In the genomic region with DNA sequence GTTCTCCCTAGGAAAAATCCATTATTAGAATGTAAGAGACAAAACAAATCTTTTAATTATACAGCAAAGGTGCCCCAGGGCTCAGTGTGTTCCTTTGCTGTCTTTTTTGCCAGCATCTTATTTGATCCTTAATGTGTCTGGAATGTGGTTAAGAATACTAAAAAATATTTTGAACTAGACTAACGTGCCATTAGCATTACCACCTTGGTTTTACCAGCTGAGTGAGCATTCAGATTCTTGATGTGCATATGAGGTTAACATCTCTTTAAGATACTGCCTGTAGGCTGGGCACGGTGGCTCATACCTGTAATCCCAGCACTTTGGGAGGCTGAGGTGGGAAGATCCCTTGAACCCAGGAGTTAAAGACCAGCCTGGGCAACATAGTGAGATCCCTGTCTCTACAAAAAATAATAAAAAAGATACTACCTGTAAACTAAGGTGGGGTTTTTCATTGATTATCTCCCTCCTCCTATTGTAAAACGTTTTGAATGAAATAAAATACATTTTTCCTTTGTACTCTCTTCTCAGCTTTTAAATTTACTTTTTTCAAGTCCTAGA, we compare ENCODE assay signal across 24 cellular contexts.
"Had no signal": no experiment of that assay in that cellular context is flagged by ENCODE, and none has a peak within 500 bp of the region (broad histone marks: within the 10 kb centered on the region; RNA-seq: fewer than 3 reads in every experiment).

No MANE protein-coding gene starts in this region.

- H3K9me3 ChIP-seq: ovary, suprapubic skin, thyroid gland, uterus had no signal

- H3K36me3 ChIP-seq: heart right ventricle, neural progenitor cell, ovary, suprapubic skin, thyroid gland, uterus had no signal

- H3K9ac ChIP-seq: neural progenitor cell had no signal

- FAIRE-seq: frontal cortex had no signal

- H3K27me3 Mint-ChIP-seq: natural killer cell treated with Interleukin-12 subunit alpha and Interleukin-12 subunit beta and Interleukin-15 and Interleukin-18, amount 100 ng/mL, for 72 hours; type B pancreatic cell had no signal

- H2AFZ ChIP-seq: neural progenitor cell had no signal

- H3K4me2 ChIP-seq: neural progenitor cell had no signal

- H3K27ac ChIP-seq: coronary artery, heart right ventricle, neural progenitor cell, ovary, suprapubic skin, thyroid gland, uterus had no signal

- H3K9me3 Mint-ChIP-seq: endodermal cell; natural killer cell treated with Interleukin-12 subunit alpha and Interleukin-12 subunit beta and Interleukin-15 and Interleukin-18, amount 100 ng/mL, for 72 hours; type B pancreatic cell had no signal

- H3K4me3 ChIP-seq: coronary artery, heart right ventricle, lung, neural progenitor cell, ovary, suprapubic skin, thyroid gland, uterus had no signal

- H3K4me3 Mint-ChIP-seq: endodermal cell; neural progenitor cell; stimulated activated effector memory CD8-positive, alpha-beta T cell treated with anti-CD3 and anti-CD28 coated beads, Interleukin-12 subunit alpha, Interleukin-12 subunit beta, amount 100 ng/mL, for 72 hours; type B pancreatic cell had no signal

- DNase-seq: effector CD4-positive, alpha-beta T cell; endodermal cell; heart right ventricle; islet precursor cell; left colon; left ventricle myocardium superior; mesenchymal stem cell; midbrain; nucleus accumbens; ovary; right cardiac atrium; stimulated activated CD4-positive, alpha-beta T cell treated with anti-CD3 and anti-CD28 coated beads, Interleukin-4, amount 100 ng/mL, for 1 hour; stimulated activated CD8-positive, alpha-beta memory T cell treated with anti-CD3 and anti-CD28 coated beads, Interleukin-4, amount 100 ng/mL, for 48 hours; stimulated activated naive CD8-positive, alpha-beta T cell treated with anti-CD3 and anti-CD28 coated beads, Interleukin-15, Interleukin-2, amounts not matched to agents 100 U/mL and 50 U/mL, for 24 hours; thyroid gland; uterus had no signal

- H3K4me1 ChIP-seq: neural progenitor cell, suprapubic skin, thyroid gland, uterus had no signal

- H3K27ac Mint-ChIP-seq: endodermal cell, neural progenitor cell, type B pancreatic cell had no signal

- H3K27me3 ChIP-seq: heart right ventricle, neural progenitor cell, ovary, suprapubic skin, thyroid gland, uterus had no signal
